34 cellular contexts compared by ENCODE assay signal in genomic region chr7:87094322-87094721, GRCh38. TPM values are rescaled to one million over a fixed set of nuclear protein-coding genes. Genes with fewer than 3 reads are reported as not detected.
A peak's percentile ranks its signal among the peaks of the same experiment; 100 is the strongest.
DNase-seq lines count a peak whose midpoint lies in the region; ATAC-seq and TF ChIP-seq lines count a peak whose summit lies in the region.
"Had no signal": no experiment of that assay in that cellular context is flagged by ENCODE, and none has a peak within 500 bp of the region (broad histone marks: within the 10 kb centered on the region; RNA-seq: fewer than 3 reads in every experiment).

No MANE protein-coding gene starts in this region.

- H3K36me3 ChIP-seq in PC-3 (ENCODE audit: low read depth, low read length), result no peaks in the 10 kb centered on the region
- no peaks in the 10 kb centered on the region for H3K36me3 ChIP-seq in adipocyte (ENCODE audit: control insufficient read depth, insufficient read depth, low read length, severe bottlenecking)
- no peaks in the 10 kb centered on the region for H3K36me3 ChIP-seq in endodermal cell (ENCODE audit: control insufficient read depth, insufficient read depth, low read length)
- H3K36me3 ChIP-seq in breast epithelium, result no peaks in the 10 kb centered on the region
- H3K36me3 ChIP-seq: BE2C; BLaER1; BLaER1 treated with 17β-estradiol and CSF1 and Interleukin-3, amounts not matched to agents 10 nM and 100 nM had no signal

- H3K27ac ChIP-seq in PC-3 (ENCODE audit: low read length) (peak overlapping the region; percentile 73), endodermal cell (ENCODE audit: low read depth, low read length) (no peak overlapping the region), breast epithelium (no peak overlapping the region)
- H3K27ac ChIP-seq: 22Rv1; A549; BLaER1; BLaER1 treated with 17β-estradiol and CSF1 and Interleukin-3, amounts not matched to agents 10 nM and 100 nM; C4-2B had no signal

- H3K4me3 ChIP-seq in PC-3 (ENCODE audit: low read length), result no peak overlapping the region
- H3K4me3 ChIP-seq in adipocyte (ENCODE audit: low read length), result peak overlapping the region; percentile 36
- peak overlapping the region; percentile 30 for H3K4me3 ChIP-seq in endodermal cell (ENCODE audit: low read length)
- no peak overlapping the region for H3K4me3 ChIP-seq in breast epithelium
- H3K4me3 ChIP-seq: A549; BLaER1; BLaER1 treated with 17β-estradiol and CSF1 and Interleukin-3, amounts not matched to agents 10 nM and 100 nM had no signal

- TF ChIP-seq CTCF in PC-3 (conservative IDR thresholded peaks at IDR 0.05; ENCODE audit: low read depth, low read length), result no peak
- TF ChIP-seq CTCF in endodermal cell (conservative IDR thresholded peaks at IDR 0.05), result no peak
- no peak for TF ChIP-seq CTCF in breast epithelium (IDR thresholded peaks at IDR 0.05)

- H3K9me3 Mint-ChIP-seq in endodermal cell, result peaks cover 13% of the 10 kb centered on the region
- no peaks in the 10 kb centered on the region for H3K9me3 Mint-ChIP-seq in activated CD4-positive, alpha-beta T cell treated with anti-CD3 and anti-CD28 coated beads, Interleukin-2, amount 10 ng/mL, durations not matched to agents 7 days and 5 days

- TF ChIP-seq POLR2A in breast epithelium (IDR thresholded peaks at IDR 0.05), result no peak

- DNase-seq in PC-3 (peak; percentile 56), adipocyte (ENCODE audit: low read depth) (no peak), endodermal cell (no peak), posterior vena cava (ENCODE audit: low spot score) (no peak), breast epithelium (ENCODE audit: low spot score in 2 of 2) (no peak)
- DNase-seq in activated CD4-positive, alpha-beta T cell treated with anti-CD3 and anti-CD28 coated beads, Interleukin-2, amount 10 ng/mL, durations not matched to agents 7 days and 5 days, result no peak
- DNase-seq: 8988T; ACHN; AML-193; BE2C; C1 segment of cervical spinal cord; Caco-2; Calu3; CD4-positive, alpha-beta memory T cell; CD4-positive, alpha-beta T cell; CD4-positive, CD25-positive, alpha-beta regulatory T cell; CD8-positive, alpha-beta memory T cell; CD8-positive, alpha-beta T cell; COR-L47; DMS 273 treated with DMSO at 0.1 percent for 48 hours; DMS153; DMS53; DMS79; DMS79 treated with DMSO at 0.1 percent for 48 hours; DND-41; EL had no signal

- BruUV-seq in PC-3 (replicated peaks; lab: Mats Ljungman, UMichigan), result no TSS peak

- peak overlapping the region; percentile 43 for H3K4me2 ChIP-seq in PC-3 (ENCODE audit: low read length)
- H3K4me2 ChIP-seq: A549; BLaER1; BLaER1 treated with 17β-estradiol and CSF1 and Interleukin-3, amounts not matched to agents 10 nM and 100 nM had no signal

- H3K27me3 Mint-ChIP-seq in endodermal cell (ENCODE audit: insufficient read depth), result peaks cover 6% of the 10 kb centered on the region
- H3K27me3 Mint-ChIP-seq in activated CD4-positive, alpha-beta T cell treated with anti-CD3 and anti-CD28 coated beads, Interleukin-2, amount 10 ng/mL, durations not matched to agents 7 days and 5 days, result peaks cover 10% of the 10 kb centered on the region

- no peak overlapping the region for H3K4me3 Mint-ChIP-seq in endodermal cell
- no peak overlapping the region for H3K4me3 Mint-ChIP-seq in activated CD4-positive, alpha-beta T cell treated with anti-CD3 and anti-CD28 coated beads, Interleukin-2, amount 10 ng/mL, durations not matched to agents 7 days and 5 days
- H3K4me3 Mint-ChIP-seq: B cell; CD14-positive monocyte; CD4-positive, alpha-beta memory T cell; CD4-positive, alpha-beta T cell; CD4-positive, CD25-positive, alpha-beta regulatory T cell; CD8-positive, alpha-beta memory T cell; CD8-positive, alpha-beta T cell had no signal

- H3K79me2 ChIP-seq in PC-3 (ENCODE audit: low read length), result no peaks in the 10 kb centered on the region

- H3K4me1 ChIP-seq in PC-3 (ENCODE audit: insufficient read depth, low read length), result peaks cover 19% of the 10 kb centered on the region
- H3K4me1 ChIP-seq in adipocyte (ENCODE audit: control insufficient read depth, insufficient read depth, low read length), result peaks cover 6% of the 10 kb centered on the region
- H3K4me1 ChIP-seq in endodermal cell (ENCODE audit: control insufficient read depth, insufficient read depth, low read length), result no peaks in the 10 kb centered on the region
- no peaks in the 10 kb centered on the region for H3K4me1 ChIP-seq in breast epithelium
- H3K4me1 ChIP-seq: A549; BE2C; BLaER1; BLaER1 treated with 17β-estradiol and CSF1 and Interleukin-3, amounts not matched to agents 10 nM and 100 nM; Caco-2 had no signal

- H3K9ac ChIP-seq in PC-3 (ENCODE audit: low read length) (peak overlapping the region; percentile 28; the same call in 1 of the 2 replicates), adipocyte (ENCODE audit: low read length) (peak overlapping the region; percentile 34), endodermal cell (ENCODE audit: extremely low read depth, low read length, poor library complexity, severe bottlenecking) (no peak overlapping the region)
- H3K9ac ChIP-seq: BLaER1; BLaER1 treated with 17β-estradiol and CSF1 and Interleukin-3, amounts not matched to agents 10 nM and 100 nM had no signal

- no peak overlapping the region for H2AFZ ChIP-seq in PC-3 (ENCODE audit: low read length)

- POLR2A ChIA-PET in PC-3 (lab: Charles Lee; ENCODE audit: unreplicated experiment), result no interaction called here
- POLR2A ChIA-PET in activated CD4-positive, alpha-beta T cell treated with anti-CD3 and anti-CD28 coated beads, Interleukin-2, amount 10 ng/mL, durations not matched to agents 7 days and 5 days (lab: Charles Lee), result no interaction called here

- CTCF ChIA-PET in PC-3 (lab: Charles Lee), result interaction anchor here (0.5 kb wide), 1 partner anchor 69 kb away, joined by 6 read pairs; no protein-coding TSS in a partner anchor
- CTCF ChIA-PET in activated CD4-positive, alpha-beta T cell treated with anti-CD3 and anti-CD28 coated beads, Interleukin-2, amount 10 ng/mL, durations not matched to agents 7 days and 5 days (lab: Charles Lee), result no interaction called here

- peak; percentile 88 for ATAC-seq in PC-3
- ATAC-seq: A549; CD8-positive, alpha-beta T cell had no signal

- H3K9me3 ChIP-seq in PC-3 (ENCODE audit: low read length), result no peaks in the 10 kb centered on the region
- peaks cover 4% of the 10 kb centered on the region for H3K9me3 ChIP-seq in adipocyte (ENCODE audit: control insufficient read depth, low read length)
- H3K9me3 ChIP-seq in endodermal cell (ENCODE audit: control insufficient read depth, low read length), result peaks cover 16% of the 10 kb centered on the region
- no peaks in the 10 kb centered on the region for H3K9me3 ChIP-seq in breast epithelium
- H3K9me3 ChIP-seq: A549; BE2C; BLaER1; BLaER1 treated with 17β-estradiol and CSF1 and Interleukin-3, amounts not matched to agents 10 nM and 100 nM; Caco-2 had no signal

- H3K27me3 ChIP-seq in PC-3 (ENCODE audit: low read length) (no peaks in the 10 kb centered on the region), adipocyte (replicated peaks; ENCODE audit: control insufficient read depth, insufficient read depth, low read length) (no peaks in the 10 kb centered on the region), endodermal cell (ENCODE audit: control insufficient read depth, insufficient read depth, low read length, poor library complexity, severe bottlenecking) (no peaks in the 10 kb centered on the region), breast epithelium (no peaks in the 10 kb centered on the region)
- H3K27me3 ChIP-seq: BE2C; BLaER1; BLaER1 treated with 17β-estradiol and CSF1 and Interleukin-3, amounts not matched to agents 10 nM and 100 nM had no signal

- no peaks in the 10 kb centered on the region for H3F3A ChIP-seq in PC-3 (ENCODE audit: low read length, unreplicated experiment)

- no peaks in the 10 kb centered on the region for H3K36me3 Mint-ChIP-seq in endodermal cell (ENCODE audit: low read depth)
- H3K36me3 Mint-ChIP-seq in activated CD4-positive, alpha-beta T cell treated with anti-CD3 and anti-CD28 coated beads, Interleukin-2, amount 10 ng/mL, durations not matched to agents 7 days and 5 days (ENCODE audit: low read depth), result no peaks in the 10 kb centered on the region
- H3K36me3 Mint-ChIP-seq: CD14-positive monocyte; CD4-positive, alpha-beta memory T cell; CD4-positive, CD25-positive, alpha-beta regulatory T cell; CD8-positive, alpha-beta memory T cell; CD8-positive, alpha-beta T cell had no signal

- no peaks in the 10 kb centered on the region for H3K9me2 ChIP-seq in PC-3 (replicated peaks; ENCODE audit: low read length)

- WGBS in endodermal cell (ENCODE audit: insufficient coverage in 1 of 2, insufficient read length in 1 of 2), 2 experiments, result 94% methylated on average over 2 of the region's 2 CpGs; no CpG with 5 or more reads in 1 of the 2 experiments

- H4K20me1 ChIP-seq in PC-3 (ENCODE audit: low read length), result no peaks in the 10 kb centered on the region
- H4K20me1 ChIP-seq: BLaER1; BLaER1 treated with 17β-estradiol and CSF1 and Interleukin-3, amounts not matched to agents 10 nM and 100 nM had no signal

- no peak overlapping the region for H3K27ac Mint-ChIP-seq in endodermal cell
- no peak overlapping the region for H3K27ac Mint-ChIP-seq in activated CD4-positive, alpha-beta T cell treated with anti-CD3 and anti-CD28 coated beads, Interleukin-2, amount 10 ng/mL, durations not matched to agents 7 days and 5 days
- H3K27ac Mint-ChIP-seq: B cell; CD14-positive monocyte; CD4-positive, alpha-beta memory T cell; CD4-positive, alpha-beta T cell; CD4-positive, CD25-positive, alpha-beta regulatory T cell; CD8-positive, alpha-beta memory T cell; CD8-positive, alpha-beta T cell had no signal

- intact Hi-C loops in PC-3 (cut with micrococcal nuclease), result no loop called here
- intact Hi-C loops in posterior vena cava (cut with DNase I), result no loop called here
- intact Hi-C loops in breast epithelium (cut with DNase I; ENCODE audit: low total_unique reads), result no loop called here

- H3K4me1 Mint-ChIP-seq in endodermal cell, result peaks cover 18% of the 10 kb centered on the region
- no peaks in the 10 kb centered on the region for H3K4me1 Mint-ChIP-seq in activated CD4-positive, alpha-beta T cell treated with anti-CD3 and anti-CD28 coated beads, Interleukin-2, amount 10 ng/mL, durations not matched to agents 7 days and 5 days
- H3K4me1 Mint-ChIP-seq: B cell; CD14-positive monocyte; CD4-positive, alpha-beta memory T cell; CD4-positive, CD25-positive, alpha-beta regulatory T cell; CD8-positive, alpha-beta memory T cell had no signal

RNA-seq across cellular contexts. Expression of gene ELAPOR2, which starts 34.9 kb away (rescaled TPM):
- 10.2 and 14.7 TPM in 2 replicates for total RNA-seq in PC-3 (2014; rRNA removed)
- 10 to 100 TPM; 67.2 to 75.7 TPM for total RNA-seq in endodermal cell
- 69.3 TPM for polyA plus RNA-seq in endodermal cell (2013, experiment 1 of 2)
- 59.2 TPM for polyA plus RNA-seq in endodermal cell (2013, experiment 2 of 2)
- total RNA-seq in posterior vena cava, result 10 to 100 TPM; 17.8 to 20.4 TPM
- 1 to 10 TPM; 3.0 to 3.1 TPM for total RNA-seq in activated CD4-positive, alpha-beta T cell treated with anti-CD3 and anti-CD28 coated beads, Interleukin-2, amount 10 ng/mL, durations not matched to agents 7 days and 5 days
- total RNA-seq in breast epithelium, result 10 to 100 TPM; 14.4 to 38.1 (median 34.7) TPM
- total RNA-seq: A673 had no signal
- polyA plus RNA-seq: CD14-positive monocyte had no signal

RNA-seq across cellular contexts. Expression of gene DMTF1, which starts 57.9 kb away (rescaled TPM):
- total RNA-seq in PC-3 (2014; rRNA removed) (43.6 and 48.8 TPM in 2 replicates), endodermal cell (100 to 1,000 TPM; 129 to 152 TPM), posterior vena cava (10 to 100 TPM; 57.7 to 63.6 TPM), breast epithelium (100 to 1,000 TPM in 2 of 3 donors, 10 to 100 TPM in 1; 85.9 to 185 (median 118) TPM)
- polyA plus RNA-seq in endodermal cell (2013, experiment 1 of 2), result 112 TPM
- 99.8 TPM for polyA plus RNA-seq in endodermal cell (2013, experiment 2 of 2)
- 100 to 1,000 TPM; 102 to 111 TPM for total RNA-seq in activated CD4-positive, alpha-beta T cell treated with anti-CD3 and anti-CD28 coated beads, Interleukin-2, amount 10 ng/mL, durations not matched to agents 7 days and 5 days

Comparison
In these comparisons a context has a peak if more than half of its experiments do, and no peak if none do; other contexts are left out.
1. H3K4me3 ChIP-seq: peak in adipocyte (single experiment) and endodermal cell (single experiment); none in PC-3 (single experiment) and breast epithelium (0 of 3).